In the genomic region with DNA sequence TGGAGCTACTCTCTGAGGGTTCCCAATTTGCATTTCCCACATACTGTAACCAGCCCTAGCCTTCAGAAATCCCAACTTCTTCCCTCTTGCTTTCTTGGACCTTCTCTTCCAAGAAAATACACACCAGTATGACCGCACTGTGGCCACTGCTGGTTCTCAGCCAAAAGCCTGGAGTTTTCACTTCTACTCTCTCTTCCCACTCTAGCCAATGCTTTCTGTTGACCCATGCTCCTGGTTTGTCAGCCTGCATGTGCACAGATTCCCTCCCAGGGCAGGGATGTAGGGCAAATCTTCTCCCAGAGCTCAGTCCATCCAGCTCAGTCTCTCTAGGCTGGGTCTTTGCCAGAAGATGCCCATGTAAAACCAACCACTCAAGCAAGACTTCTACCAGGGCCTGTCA, we compare ENCODE assay signal across 16 cellular contexts. TPM values are rescaled to one million over a fixed set of nuclear protein-coding genes. Genes with fewer than 3 reads are reported as not detected.
DNase-seq lines count a peak whose midpoint lies in the region; ATAC-seq and TF ChIP-seq lines count a peak whose summit lies in the region.
"Had no signal": no experiment of that assay in that cellular context is flagged by ENCODE, and none has a peak within 500 bp of the region (broad histone marks: within the 10 kb centered on the region; RNA-seq: fewer than 3 reads in every experiment).

No MANE protein-coding gene starts in this region.

- TF ChIP-seq EP300 in upper lobe of left lung (IDR thresholded peaks at IDR 0.05): no peak

- H3K27ac Mint-ChIP-seq in activated naive CD4-positive, alpha-beta T cell treated with anti-CD3 and anti-CD28 coated beads, Interleukin-2, amount 50 U/mL, for 24 hours: peak overlapping the region; percentile 92
- peak overlapping the region; percentile 89 for H3K27ac Mint-ChIP-seq in activated CD4-positive, alpha-beta memory T cell treated with anti-CD3 and anti-CD28 coated beads, Interleukin-2, amount 10 ng/mL, durations not matched to agents 7 days and 5 days
- H3K27ac Mint-ChIP-seq in memory B cell: peak overlapping the region; percentile 74

- H3K27me3 ChIP-seq in upper lobe of left lung (no peaks in the 10 kb centered on the region), uterus (no peaks in the 10 kb centered on the region)

- peak overlapping the region; percentile 98 for H3K4me3 Mint-ChIP-seq in activated naive CD4-positive, alpha-beta T cell treated with anti-CD3 and anti-CD28 coated beads, Interleukin-2, amount 50 U/mL, for 24 hours
- H3K4me3 Mint-ChIP-seq in activated CD4-positive, alpha-beta memory T cell treated with anti-CD3 and anti-CD28 coated beads, Interleukin-2, amount 10 ng/mL, durations not matched to agents 7 days and 5 days: peak overlapping the region; percentile 88
- H3K4me3 Mint-ChIP-seq in memory B cell: peak overlapping the region; percentile 82
- H3K4me3 Mint-ChIP-seq: neural crest cell had no signal

- no peak for DNase-seq in activated naive CD4-positive, alpha-beta T cell treated with Interleukin-2 at 50 U/mL for 16 hours
- DNase-seq in activated CD4-positive, alpha-beta memory T cell treated with anti-CD3 and anti-CD28 coated beads, Interleukin-2, amount 10 ng/mL, durations not matched to agents 7 days and 5 days: no peak
- DNase-seq in memory B cell (ENCODE audit: low spot score in 2 of 2): no peak
- DNase-seq in upper lobe of left lung: no peak
- DNase-seq in NCI-H2227 treated with DMSO at 0.1 percent for 48 hours (lab: John Stamatoyannopoulos, UW): no peak
- no peak for DNase-seq in uterus
- DNase-seq: AML-193, cortex of kidney, foreskin fibroblast, NCI-H1092, NCI-H524, SHP77, WERI-Rb-1 had no signal

- no peak for ATAC-seq in memory B cell (ENCODE audit: low read depth)
- no peak for ATAC-seq in upper lobe of left lung (ENCODE audit: low FRiP score in 2 of 2)
- ATAC-seq in HG02798 (IDR thresholded peaks at IDR 0.05; ENCODE audit: poor library complexity, unreplicated experiment): no peak

- POLR2A ChIA-PET in activated CD4-positive, alpha-beta memory T cell treated with anti-CD3 and anti-CD28 coated beads, Interleukin-2, amount 10 ng/mL, durations not matched to agents 7 days and 5 days (lab: Charles Lee): interaction anchor here (0.9 to 10.9 kb wide), 17 partner anchors 8 to 400 kb away, joined by 3 to 362 read pairs (median 11); a partner anchor contains a TSS

- intact Hi-C loops in uterus (cut with DNase I; ENCODE audit: low total_unique reads): no loop called here

- TF ChIP-seq CTCF in upper lobe of left lung (IDR thresholded peaks at IDR 0.05): no peak
- TF ChIP-seq CTCF in uterus (IDR thresholded peaks at IDR 0.05): no peak

- peaks cover 36% of the 10 kb centered on the region for H3K36me3 Mint-ChIP-seq in activated naive CD4-positive, alpha-beta T cell treated with anti-CD3 and anti-CD28 coated beads, Interleukin-2, amount 50 U/mL, for 24 hours
- H3K36me3 Mint-ChIP-seq in activated CD4-positive, alpha-beta memory T cell treated with anti-CD3 and anti-CD28 coated beads, Interleukin-2, amount 10 ng/mL, durations not matched to agents 7 days and 5 days (ENCODE audit: low read depth): peaks cover 62% of the 10 kb centered on the region
- no peaks in the 10 kb centered on the region for H3K36me3 Mint-ChIP-seq in memory B cell

- H3K36me3 ChIP-seq in upper lobe of left lung (no peaks in the 10 kb centered on the region), uterus (no peaks in the 10 kb centered on the region)
- H3K36me3 ChIP-seq: WERI-Rb-1 had no signal

- TF ChIP-seq POLR2A in upper lobe of left lung (IDR thresholded peaks at IDR 0.05) (no peak), uterus (IDR thresholded peaks at IDR 0.05) (no peak)

- H3K27me3 Mint-ChIP-seq in activated naive CD4-positive, alpha-beta T cell treated with anti-CD3 and anti-CD28 coated beads, Interleukin-2, amount 50 U/mL, for 24 hours: no peaks in the 10 kb centered on the region
- no peaks in the 10 kb centered on the region for H3K27me3 Mint-ChIP-seq in activated CD4-positive, alpha-beta memory T cell treated with anti-CD3 and anti-CD28 coated beads, Interleukin-2, amount 10 ng/mL, durations not matched to agents 7 days and 5 days
- no peaks in the 10 kb centered on the region for H3K27me3 Mint-ChIP-seq in memory B cell

- CTCF ChIA-PET in activated CD4-positive, alpha-beta memory T cell treated with anti-CD3 and anti-CD28 coated beads, Interleukin-2, amount 10 ng/mL, durations not matched to agents 7 days and 5 days (lab: Charles Lee): interaction anchor here (0.9 to 6.1 kb wide), 16 partner anchors 8 to 122 kb away, joined by 3 to 46 read pairs (median 5); no protein-coding TSS in a partner anchor

- H3K9me3 ChIP-seq in upper lobe of left lung: no peaks in the 10 kb centered on the region
- H3K9me3 ChIP-seq in uterus: no peaks in the 10 kb centered on the region

- peaks cover 67% of the 10 kb centered on the region for H3K4me1 Mint-ChIP-seq in activated naive CD4-positive, alpha-beta T cell treated with anti-CD3 and anti-CD28 coated beads, Interleukin-2, amount 50 U/mL, for 24 hours
- H3K4me1 Mint-ChIP-seq in activated CD4-positive, alpha-beta memory T cell treated with anti-CD3 and anti-CD28 coated beads, Interleukin-2, amount 10 ng/mL, durations not matched to agents 7 days and 5 days: peaks cover 52% of the 10 kb centered on the region
- H3K4me1 Mint-ChIP-seq in memory B cell: peaks cover 50% of the 10 kb centered on the region
- H3K4me1 Mint-ChIP-seq: neural crest cell had no signal

- peak overlapping the region in 3 of 4 donors; percentile 10 to 29 (median 25) for H3K4me3 ChIP-seq in upper lobe of left lung
- H3K4me3 ChIP-seq in uterus: no peak overlapping the region

- no peaks in the 10 kb centered on the region for H3K9me3 Mint-ChIP-seq in activated naive CD4-positive, alpha-beta T cell treated with anti-CD3 and anti-CD28 coated beads, Interleukin-2, amount 50 U/mL, for 24 hours
- H3K9me3 Mint-ChIP-seq in activated CD4-positive, alpha-beta memory T cell treated with anti-CD3 and anti-CD28 coated beads, Interleukin-2, amount 10 ng/mL, durations not matched to agents 7 days and 5 days: peaks cover 2% of the 10 kb centered on the region
- no peaks in the 10 kb centered on the region for H3K9me3 Mint-ChIP-seq in memory B cell
- H3K9me3 Mint-ChIP-seq: neural crest cell had no signal

- H3K4me1 ChIP-seq in upper lobe of left lung: peaks cover 3 to 14% (median 8%) of the 10 kb centered on the region in 4 donors
- H3K4me1 ChIP-seq in uterus: no peaks in the 10 kb centered on the region

- 86 to 88% methylated on average over 1 of the region's 1 CpG for WGBS in upper lobe of left lung, 2 donors

- H3K27ac ChIP-seq in upper lobe of left lung: peak overlapping the region in 3 of 4 donors; percentile 13 to 60 (median 57)
- H3K27ac ChIP-seq in uterus: no peak overlapping the region
- H3K27ac ChIP-seq: WERI-Rb-1 had no signal

RNA-seq across cellular contexts. Expression of a gene that starts 0.7 kb away (rescaled TPM):
- 100 to 1,000 TPM; 106 to 113 TPM for total RNA-seq in activated CD4-positive, alpha-beta memory T cell treated with anti-CD3 and anti-CD28 coated beads, Interleukin-2, amount 10 ng/mL, durations not matched to agents 7 days and 5 days
- total RNA-seq in upper lobe of left lung (1 to 10 TPM in 4 of 6 donors, under 1 TPM in 2; 0.11 to 3.9 (median 1.5) TPM), uterus (under 1 TPM in 2 of 4 donors, not detected in 2; 0.09 to 0.26 TPM)
- total RNA-seq: neural crest cell had no signal

Comparison
In these comparisons a context has a peak if more than half of its experiments do, and no peak if none do; other contexts are left out.
1. H3K27ac ChIP-seq: peak in upper lobe of left lung (3 of 4); none in uterus (0 of 2).
2. H3K4me3 ChIP-seq: peak in upper lobe of left lung (3 of 4); none in uterus (0 of 2).
3. RNA of a gene that starts 0.7 kb away (total RNA-seq): 106 to 113 TPM in activated CD4-positive, alpha-beta memory T cell treated with anti-CD3 and anti-CD28 coated beads, Interleukin-2, amount 10 ng/mL, durations not matched to agents 7 days and 5 days; 0.11 to 3.9 TPM in upper lobe of left lung and 0.09 to 0.26 TPM in uterus; every median in the first group is over 10 times any median in the second.
4. Peak in every context shown above with its lines, with median percentiles within 50 percentile points of each other: H3K27ac Mint-ChIP-seq and H3K4me3 Mint-ChIP-seq.